In genomic region chr13:21176982-21177284, GRCh38 we compare ENCODE assay signal across 8 cellular contexts. TPM values are rescaled to one million over a fixed set of nuclear protein-coding genes. Genes with fewer than 3 reads are reported as not detected.
A peak's percentile ranks its signal among the peaks of the same experiment; 100 is the strongest.
DNase-seq lines count a peak whose midpoint lies in the region; ATAC-seq, FAIRE-seq and TF ChIP-seq lines count a peak whose summit lies in the region.

No MANE protein-coding gene starts in this region.

- TF ChIP-seq EP300 in esophagus muscularis mucosa (IDR thresholded peaks at IDR 0.05), result no peak

- peak overlapping the region; percentile 84 for H3K4me3 ChIP-seq in SJCRH30
- peak overlapping the region; percentile 76 to 91 (median 89) for H3K4me3 ChIP-seq in esophagus muscularis mucosa
- H3K4me3 ChIP-seq in pancreas, result peak overlapping the region; percentile 91 to 95 (median 92)

- no peak for TF ChIP-seq CTCF in esophagus muscularis mucosa (IDR thresholded peaks at IDR 0.05)
- TF ChIP-seq CTCF in pancreas (IDR thresholded peaks at IDR 0.05), result no peak

- H3K27me3 ChIP-seq in SJCRH30 (no peaks in the 10 kb centered on the region), esophagus muscularis mucosa (no peaks in the 10 kb centered on the region), pancreas (no peaks in the 10 kb centered on the region)

- WGBS in esophagus muscularis mucosa, result 2% methylated on average over 8 of the region's 26 CpGs
- WGBS in pancreas, 2 donors, result 0 to 1% methylated on average over 26 of the region's 26 CpGs

- DNase-seq in NCI-H748 treated with DMSO at 0.1 percent for 48 hours (lab: John Stamatoyannopoulos, UW) (peak; percentile 64), NCI-H748 (lab: John Stamatoyannopoulos, UW; ENCODE audit: unreplicated experiment) (no peak), SJCRH30 (no peak), esophagus muscularis mucosa (ENCODE audit: extremely low spot score) (no peak), pancreas (no peak), epidermal melanocyte (ENCODE audit: insufficient read length, low spot score) (no peak), NCI-H1417 (lab: John Stamatoyannopoulos, UW) (no peak)

- no peak for TF ChIP-seq POLR2A in esophagus muscularis mucosa (IDR thresholded peaks at IDR 0.05; ENCODE audit: low read depth)

- ATAC-seq in HG02642 (IDR thresholded peaks at IDR 0.05; ENCODE audit: poor library complexity, unreplicated experiment) (peak; percentile 33), pancreas (peak; percentile 33 to 68 (median 62))

- no peak for FAIRE-seq in pancreas (lab: Jason Lieb, UNC)

- H3K9me3 ChIP-seq in SJCRH30 (replicated peaks) (no peaks in the 10 kb centered on the region), esophagus muscularis mucosa (no peaks in the 10 kb centered on the region), pancreas (no peaks in the 10 kb centered on the region)

- H3K27ac ChIP-seq in SJCRH30 (peak overlapping the region; percentile 93), esophagus muscularis mucosa (replicated peaks in 1 of 4) (peak overlapping the region; percentile 94 to 98 (median 95)), pancreas (peak overlapping the region; percentile 87 to 97 (median 94))

- H3K36me3 ChIP-seq in SJCRH30 (peaks cover 9% of the 10 kb centered on the region), esophagus muscularis mucosa (no peaks in the 10 kb centered on the region), pancreas (no peaks in the 10 kb centered on the region)

- intact Hi-C loops in esophagus muscularis mucosa (cut with DNase I) (loop anchor here (5.0 kb wide), 2 partner anchors 235 to 300 kb away; no protein-coding TSS in a partner anchor), pancreas (cut with DNase I) (no loop called here)

- peaks cover 16% of the 10 kb centered on the region for H3K4me1 ChIP-seq in SJCRH30
- peaks cover 11 to 27% (median 21%) of the 10 kb centered on the region in 4 donors for H3K4me1 ChIP-seq in esophagus muscularis mucosa
- peaks cover 8 to 12% (median 12%) of the 10 kb centered on the region in 3 donors for H3K4me1 ChIP-seq in pancreas

RNA-seq across cellular contexts. Expression of gene MRPL57, which starts 0.5 kb away (rescaled TPM):
- 37.7 and 40.5 TPM in 2 replicates for total RNA-seq in SJCRH30 (2014; rRNA removed; shearing (Covaris generic))
- total RNA-seq in esophagus muscularis mucosa, result 10 to 100 TPM; 28.0 to 48.2 (median 32.1) TPM
- 10 to 100 TPM in 1 of 6 donors, 1 to 10 TPM in 5; 5.6 to 10.0 (median 7.5) TPM for total RNA-seq in pancreas
- 10 to 100 TPM; 12.8 to 20.1 TPM for polyA plus RNA-seq in pancreas

RNA-seq across cellular contexts. Expression of gene SKA3, which starts 0.6 kb away (rescaled TPM):
- 77.0 and 79.3 TPM in 2 replicates for total RNA-seq in SJCRH30 (2014; rRNA removed; shearing (Covaris generic))
- total RNA-seq in esophagus muscularis mucosa (under 1 TPM in 3 of 4 donors, not detected in 1; 0.23 to 0.83 (median 0.66) TPM), pancreas (1 to 10 TPM in 2 of 6 donors, under 1 TPM in 3, not detected in 1; 0.34 to 1.2 (median 0.49) TPM)
- polyA plus RNA-seq in pancreas, result under 1 TPM; 0.11 to 0.16 TPM

RNA-seq across cellular contexts. Expression of gene SAP18, which starts 37.0 kb away (rescaled TPM):
- 126 and 148 TPM in 2 replicates for total RNA-seq in SJCRH30 (2014; rRNA removed; shearing (Covaris generic))
- total RNA-seq in esophagus muscularis mucosa (10 to 100 TPM; 55.3 to 63.8 (median 57.0) TPM), pancreas (100 to 1,000 TPM in 2 of 6 donors, 10 to 100 TPM in 4; 65.6 to 104 (median 94.0) TPM)
- 10 to 100 TPM; 47.9 to 59.5 TPM for polyA plus RNA-seq in pancreas

Comparison
In these comparisons a context has a peak if more than half of its experiments do, and no peak if none do; other contexts are left out.
1. RNA of gene SKA3, which starts 0.6 kb away (total RNA-seq): 77.0 to 79.3 TPM in SJCRH30; 0.23 to 0.83 TPM in esophagus muscularis mucosa and 0.34 to 1.2 TPM in pancreas; every median in the first group is over 10 times any median in the second.
2. Peak in every context shown above with its lines, with median percentiles within 50 percentile points of each other: H3K27ac ChIP-seq and H3K4me3 ChIP-seq.